Comparison of ENCODE assay signal across 29 cellular contexts in genomic region chr2:230011617-230012016, GRCh38. TPM values are rescaled to one million over a fixed set of nuclear protein-coding genes. Genes with fewer than 3 reads are reported as not detected.
DNase-seq lines count a peak whose midpoint lies in the region; ATAC-seq and TF ChIP-seq lines count a peak whose summit lies in the region.
"Had no signal": no experiment of that assay in that cellular context is flagged by ENCODE, and none has a peak within 500 bp of the region (broad histone marks: within the 10 kb centered on the region; RNA-seq: fewer than 3 reads in every experiment).

No MANE protein-coding gene starts in this region.

- intact Hi-C loops in mammary epithelial cell (cut with micrococcal nuclease): no loop called here

- DNase-seq in AG04449 (ENCODE audit: low read depth, low spot score): peak; percentile 63
- peak; percentile 47 for DNase-seq in GM04503 (ENCODE audit: low read depth)
- peak; percentile 36 for DNase-seq in amniotic epithelial cell (ENCODE audit: low read depth)
- DNase-seq in foreskin fibroblast: peak; percentile 24 to 58
- no peak for DNase-seq in COR-L47 (lab: John Stamatoyannopoulos, UW)
- DNase-seq in activated effector memory CD4-positive, alpha-beta T cell treated with anti-CD3 and anti-CD28 coated beads, Interleukin-2, amount 50 U/mL, for 16 hours: no peak
- DNase-seq in mammary epithelial cell: no peak
- DNase-seq: activated CD4-positive, alpha-beta T cell treated with anti-CD3 and anti-CD28 coated beads, Interleukin-2, amount 10 ng/mL, durations not matched to agents 24 days and 14 days; activated naive CD8-positive, alpha-beta T cell treated with anti-CD3 and anti-CD28 coated beads, Interleukin-2, amount 50 U/mL, for 24 hours; activated T-cell treated with anti-CD3 and anti-CD28 coated beads, Interleukin-2, amount 50 U/mL, for 4 hours; Caco-2; effector CD4-positive, alpha-beta T cell; gastrocnemius medialis; hypothalamus; immature natural killer cell; left lung; NCI-H1092 treated with DMSO at 0.1 percent for 48 hours; NCI-H2029; SJCRH30; stimulated activated naive CD8-positive, alpha-beta T cell treated with anti-CD3 and anti-CD28 coated beads, Interleukin-15, amount 100 ng/mL, for 72 hours; T1000; thyroid gland; WERI-Rb-1 had no signal

- CTCF ChIA-PET in AG04449 (lab: Yijun Ruan, JAX): interaction anchor here (0.9 to 8.1 kb wide), 7 partner anchors 8 to 597 kb away, joined by 3 to 151 read pairs (median 5); no protein-coding TSS in a partner anchor
- CTCF ChIA-PET in mammary epithelial cell (lab: Charles Lee; ENCODE audit: low non-redundant PET): no interaction called here

- H3K27me3 ChIP-seq in mammary epithelial cell (ENCODE audit: insufficient read depth, low read length): no peaks in the 10 kb centered on the region
- H3K27me3 ChIP-seq: BLaER1 treated with 17β-estradiol and CSF1 and Interleukin-3, amounts not matched to agents 10 nM and 100 nM; gastrocnemius medialis; left lung; SJCRH30; thyroid gland; vagina had no signal

- H3K4me3 ChIP-seq in AG04449 (ENCODE audit: low read depth, low read length) (no peak overlapping the region), foreskin fibroblast (ENCODE audit: low read depth in 1 of 2, low read length in 2 of 2) (no peak overlapping the region), mammary epithelial cell (replicated peaks in 1 of 3; ENCODE audit: insufficient read depth in 1 of 3, low read depth in 2 of 3, low read length in 3 of 3) (no peak overlapping the region)
- H3K4me3 ChIP-seq: BLaER1 treated with 17β-estradiol and CSF1 and Interleukin-3, amounts not matched to agents 10 nM and 100 nM; gastrocnemius medialis; GM12878; GM23338; left lung; SJCRH30; skin epidermis; thyroid gland; vagina had no signal

- no peaks in the 10 kb centered on the region for H3K79me2 ChIP-seq in mammary epithelial cell (ENCODE audit: insufficient read depth, low read length)

- no peak for ATAC-seq in HG03175 (IDR thresholded peaks at IDR 0.05; ENCODE audit: unreplicated experiment)
- ATAC-seq: activated naive CD8-positive, alpha-beta T cell treated with anti-CD3 and anti-CD28 coated beads, Interleukin-2, amount 50 U/mL, for 24 hours; activated T-cell treated with anti-CD3 and anti-CD28 coated beads, Interleukin-2, amount 50 U/mL, for 4 hours; gastrocnemius medialis; GM12878; GM23338; left lung; stimulated activated naive CD8-positive, alpha-beta T cell treated with anti-CD3 and anti-CD28 coated beads, Interleukin-15, amount 100 ng/mL, for 72 hours had no signal

- in situ Hi-C loops in mammary epithelial cell (cut with MboI; ENCODE audit: low sequenced_read_pairs in 2 of 2): no loop called here

- H3K4me1 ChIP-seq in mammary epithelial cell (ENCODE audit: insufficient read depth, low read length): no peaks in the 10 kb centered on the region
- H3K4me1 ChIP-seq: BLaER1 treated with 17β-estradiol and CSF1 and Interleukin-3, amounts not matched to agents 10 nM and 100 nM; Caco-2; SJCRH30; thyroid gland had no signal

- H4K20me1 ChIP-seq in mammary epithelial cell (ENCODE audit: insufficient read depth, low read length): no peaks in the 10 kb centered on the region
- H4K20me1 ChIP-seq: BLaER1 treated with 17β-estradiol and CSF1 and Interleukin-3, amounts not matched to agents 10 nM and 100 nM had no signal

- POLR2A ChIA-PET in AG04449 (lab: Yijun Ruan, JAX): interaction anchor here (0.7 kb wide), 1 partner anchor 601 kb away, joined by 6 read pairs; no protein-coding TSS in a partner anchor

- no peaks in the 10 kb centered on the region for H3K36me3 ChIP-seq in mammary epithelial cell (ENCODE audit: insufficient read depth, low read length)
- H3K36me3 ChIP-seq: BLaER1 treated with 17β-estradiol and CSF1 and Interleukin-3, amounts not matched to agents 10 nM and 100 nM; gastrocnemius medialis; left lung; SJCRH30; thyroid gland; vagina; WERI-Rb-1 had no signal

- BruUV-seq in mammary epithelial cell (replicated peaks; lab: Mats Ljungman, UMichigan): no TSS peak

- 100% methylated on average over 1 of the region's 1 CpG for WGBS in mammary epithelial cell (ENCODE audit: low coverage, missing lambda C conversion rate)

- H2AFZ ChIP-seq in mammary epithelial cell (ENCODE audit: low read depth, low read length): no peak overlapping the region
- H2AFZ ChIP-seq: GM23338 had no signal

- H3K9me3 ChIP-seq in mammary epithelial cell (replicated peaks; ENCODE audit: insufficient read depth, low read length): no peaks in the 10 kb centered on the region
- H3K9me3 ChIP-seq: Caco-2, gastrocnemius medialis, left lung, SJCRH30, thyroid gland, vagina had no signal

- no peak overlapping the region for H3K27ac ChIP-seq in mammary epithelial cell (ENCODE audit: insufficient read depth, low read depth, low read length)
- H3K27ac ChIP-seq: BLaER1 treated with 17β-estradiol and CSF1 and Interleukin-3, amounts not matched to agents 10 nM and 100 nM; gastrocnemius medialis; left lung; SJCRH30; skin epidermis; thyroid gland; vagina; WERI-Rb-1 had no signal

- dilution Hi-C loops in mammary epithelial cell (cut with HindIII; ENCODE audit: low sequenced_read_pairs): no loop called here

- TF ChIP-seq CTCF in AG04449 (IDR thresholded peaks at IDR 0.05; ENCODE audit: insufficient read depth, low read length, missing control alignments) (no peak), foreskin fibroblast (IDR thresholded peaks at IDR 0.05; ENCODE audit: low read depth, low read length) (no peak), mammary epithelial cell (conservative IDR thresholded peaks at IDR 0.05 in 1 of 2, IDR thresholded peaks at IDR 0.05 in 1 of 2; ENCODE audit: extremely low read depth in 1 of 2, insufficient read depth in 1 of 2, low read depth in 1 of 2, low read length in 2 of 2) (no peak)

- no peak overlapping the region for H3K9ac ChIP-seq in mammary epithelial cell (ENCODE audit: insufficient read depth, low read length)
- H3K9ac ChIP-seq: BLaER1 treated with 17β-estradiol and CSF1 and Interleukin-3, amounts not matched to agents 10 nM and 100 nM had no signal

- no peak overlapping the region for H3K4me2 ChIP-seq in mammary epithelial cell (ENCODE audit: insufficient read depth, low read depth, low read length)
- H3K4me2 ChIP-seq: BLaER1 treated with 17β-estradiol and CSF1 and Interleukin-3, amounts not matched to agents 10 nM and 100 nM; GM23338 had no signal

RNA-seq across cellular contexts. Expression of gene SLC16A14, which starts 57.1 kb away (rescaled TPM):
- under 1 TPM; 0.38 to 0.67 TPM for total RNA-seq in mammary epithelial cell
- polyA plus RNA-seq in mammary epithelial cell: 0.17 TPM
- not detected for polyA minus RNA-seq in mammary epithelial cell
- total RNA-seq: Caco-2, SJCRH30 had no signal

Comparison
In these comparisons a context has a peak if more than half of its experiments do, and no peak if none do; other contexts are left out.
1. DNase-seq: peak in AG04449 (single experiment), GM04503 (single experiment), amniotic epithelial cell (single experiment) and foreskin fibroblast (2 of 2); none in COR-L47 (single experiment), activated effector memory CD4-positive, alpha-beta T cell treated with anti-CD3 and anti-CD28 coated beads, Interleukin-2, amount 50 U/mL, for 16 hours (single experiment) and mammary epithelial cell (single experiment).